Comparison of ENCODE assay signal across 1 cellular context in genomic region chr1:150578278-150579109, GRCh38.
TF ChIP-seq lines count a peak whose summit lies in the region.

No MANE protein-coding gene starts in this region.

TF ChIP-seq in HEK293, 187 proteins besides CTCF, POLR2A, EP300 and RAD21 (continued from another document and continues in another):
- TF ChIP-seq ZBTB10 (tag by site-specific recombination; IDR thresholded peaks at IDR 0.05) (no peak), ZNF544 (tag by site-specific recombination; IDR thresholded peaks at IDR 0.05) (no peak), ZFP69B (tag by site-specific recombination; IDR thresholded peaks at IDR 0.05) (no peak), TSHZ1 (tag by site-specific recombination; IDR thresholded peaks at IDR 0.05; ENCODE audit: borderline replicate concordance) (no peak), ZNF513 (tag by site-specific recombination; IDR thresholded peaks at IDR 0.05) (no peak), HOXC10 (CRISPR knock-in tag; IDR thresholded peaks at IDR 0.05) (no peak), ZNF362 (tag by site-specific recombination; IDR thresholded peaks at IDR 0.05) (no peak), ZBTB44 (tag by site-specific recombination; IDR thresholded peaks at IDR 0.05) (no peak), ZNF529 (tag by site-specific recombination; IDR thresholded peaks at IDR 0.05; ENCODE audit: insufficient replicate concordance) (no peak), ZNF280D (tag by site-specific recombination; IDR thresholded peaks at IDR 0.05) (no peak), ZNF114 (tag by site-specific recombination; IDR thresholded peaks at IDR 0.05) (no peak), KLF9 (tag by site-specific recombination; IDR thresholded peaks at IDR 0.05; ENCODE audit: low read depth) (0 out of 2 replicates have a peak, but pooled peaks have one; percentile 52), ZNF654 (tag by site-specific recombination; IDR thresholded peaks at IDR 0.05; ENCODE audit: low read depth) (no peak), ZNF624 (tag by site-specific recombination; IDR thresholded peaks at IDR 0.05) (no peak), ELK4 (IDR thresholded peaks at IDR 0.05; ENCODE audit: borderline replicate concordance, low read depth, low read length) (no peak), ZSCAN5A (tag by site-specific recombination; IDR thresholded peaks at IDR 0.05) (no peak), KLF1 (tag by site-specific recombination; IDR thresholded peaks at IDR 0.05) (peak; percentile 87), ZNF843 (tag by site-specific recombination; IDR thresholded peaks at IDR 0.05) (peak; percentile 34; the same call in 1 of the 2 replicates), BCL11A (tag by site-specific recombination; IDR thresholded peaks at IDR 0.05; ENCODE audit: low read depth) (peak; percentile 56; the same call in 1 of the 2 replicates), ZNF585B (tag by site-specific recombination; IDR thresholded peaks at IDR 0.05) (no peak), ZNF274 (IDR thresholded peaks at IDR 0.05; ENCODE audit: low read length) (no peak), ZNF274 (tag by site-specific recombination; IDR thresholded peaks at IDR 0.05; ENCODE audit: borderline replicate concordance) (no peak), ZNF223 (tag by site-specific recombination; IDR thresholded peaks at IDR 0.05) (no peak), SP2 (tag by site-specific recombination; IDR thresholded peaks at IDR 0.05) (peak; percentile 78), ZBTB21 (tag by site-specific recombination; IDR thresholded peaks at IDR 0.05) (0 out of 2 replicates have a peak, but pooled peaks have one; percentile 34), ZNF302 (tag by site-specific recombination; IDR thresholded peaks at IDR 0.05; ENCODE audit: low read depth) (no peak), ZNF16 (tag by site-specific recombination; IDR thresholded peaks at IDR 0.05; ENCODE audit: low read depth) (no peak), ZNF366 (tag by site-specific recombination; conservative IDR thresholded peaks at IDR 0.05) (peak; percentile 71), ZNF157 (tag by site-specific recombination; IDR thresholded peaks at IDR 0.05) (no peak), ZNF514 (tag by site-specific recombination; IDR thresholded peaks at IDR 0.05) (no peak), ZNF398 (tag by site-specific recombination; IDR thresholded peaks at IDR 0.05) (no peak; the same call in 1 of the 2 replicates), ZNF112 (tag by site-specific recombination; IDR thresholded peaks at IDR 0.05) (no peak), ZXDB (tag by site-specific recombination; IDR thresholded peaks at IDR 0.05) (no peak), ZNF248 (tag by site-specific recombination; IDR thresholded peaks at IDR 0.05) (no peak), ZNF701 (tag by site-specific recombination; IDR thresholded peaks at IDR 0.05) (no peak), PRDM6 (tag by site-specific recombination; IDR thresholded peaks at IDR 0.05) (no peak), ZNF555 (tag by site-specific recombination; conservative IDR thresholded peaks at IDR 0.05) (no peak), SALL2 (tag by site-specific recombination; IDR thresholded peaks at IDR 0.05; ENCODE audit: borderline replicate concordance) (no peak), ZNF629 (tag by site-specific recombination; IDR thresholded peaks at IDR 0.05) (peak; percentile 55; the same call in 1 of the 2 replicates), ZNF510 (tag by site-specific recombination; IDR thresholded peaks at IDR 0.05; ENCODE audit: insufficient replicate concordance) (no peak), PRDM1 (tag by site-specific recombination; IDR thresholded peaks at IDR 0.05) (no peak), OSR2 (tag by site-specific recombination; IDR thresholded peaks at IDR 0.05) (peak; percentile 63), ZBTB1 (tag by site-specific recombination; IDR thresholded peaks at IDR 0.05) (0 out of 2 replicates have a peak, but pooled peaks have one; percentile 3)
